Comparison of ENCODE assay signal across 8 cellular contexts in genomic region chrX:151151668-151152267, GRCh38. TPM values are rescaled to one million over a fixed set of nuclear protein-coding genes. Genes with fewer than 3 reads are reported as not detected.
A peak's percentile ranks its signal among the peaks of the same experiment; 100 is the strongest.
DNase-seq lines count a peak whose midpoint lies in the region; ATAC-seq and TF ChIP-seq lines count a peak whose summit lies in the region.

No MANE protein-coding gene starts in this region.

- peak; percentile 9 for DNase-seq in activated naive CD4-positive, alpha-beta T cell treated with Interleukin-2 at 50 U/mL for 16 hours
- no peak for DNase-seq in activated naive CD4-positive, alpha-beta T cell treated with anti-CD3 and anti-CD28 coated beads, Interleukin-2, amount 50 U/mL, for 16 hours
- DNase-seq in H9 (peak; percentile 35), NCI-H146 treated with DMSO at 0.1 percent for 48 hours (lab: John Stamatoyannopoulos, UW; ENCODE audit: unreplicated experiment) (peak; percentile 2), UCSD-AML1 (lab: John Stamatoyannopoulos, UW; ENCODE audit: unreplicated experiment) (peak; percentile 22), endothelial cell (ENCODE audit: low spot score) (no peak), T-helper 9 cell (no peak)
- peak in 7 of 10 donors; percentile 1 to 62 (median 42) for DNase-seq in naive thymus-derived CD8-positive, alpha-beta T cell

- H4K8ac ChIP-seq in H9 (replicated peaks; ENCODE audit: insufficient read length, low read depth, low read length), result no peak overlapping the region

- no peak overlapping the region for H3T11ph ChIP-seq in H9 (ENCODE audit: low read length)

- no peak overlapping the region for H3K14ac ChIP-seq in H9 (ENCODE audit: insufficient read depth, low read length)

- H3K27me3 Mint-ChIP-seq in H9 (ENCODE audit: low read depth) (peaks cover 70% of the 10 kb centered on the region), endothelial cell (ENCODE audit: unreplicated experiment) (no peaks in the 10 kb centered on the region)
- peaks cover 6 to 26% (median 12%) of the 10 kb centered on the region in 5 donors for H3K27me3 Mint-ChIP-seq in naive thymus-derived CD8-positive, alpha-beta T cell

- no peak overlapping the region for H3K23ac ChIP-seq in H9 (ENCODE audit: insufficient read length, low read depth, low read length)

- no peak overlapping the region for H2BK20ac ChIP-seq in H9 (ENCODE audit: low read depth, low read length, poor library complexity, severe bottlenecking)

- no peak overlapping the region for H3K9ac ChIP-seq in H9 (ENCODE audit: extremely low read depth, insufficient read length, low read length)

- TF ChIP-seq CTCF in H9 (conservative IDR thresholded peaks at IDR 0.05) (peak; percentile 81), endothelial cell (IDR thresholded peaks at IDR 0.05; ENCODE audit: unreplicated experiment) (peak; percentile 69)

- no peaks in the 10 kb centered on the region for H3K79me1 ChIP-seq in H9 (ENCODE audit: insufficient read depth, low read depth, low read length, poor library complexity, severe bottlenecking)

- H3K23me2 ChIP-seq in H9 (ENCODE audit: insufficient read length, low read depth, low read length, poor library complexity, severe bottlenecking), result no peaks in the 10 kb centered on the region

- no peak overlapping the region for H2AK5ac ChIP-seq in H9 (ENCODE audit: insufficient read length, low read length)

- H3K27ac Mint-ChIP-seq in H9 (no peak overlapping the region), endothelial cell (ENCODE audit: unreplicated experiment) (no peak overlapping the region)
- peak overlapping the region in 1 of 10 donors; percentile 29 for H3K27ac Mint-ChIP-seq in naive thymus-derived CD8-positive, alpha-beta T cell

- H2BK5ac ChIP-seq in H9 (ENCODE audit: insufficient read length, low read length), result no peak overlapping the region

- H4K5ac ChIP-seq in H9 (ENCODE audit: insufficient read length, low read depth, low read length), result no peak overlapping the region

- H2BK12ac ChIP-seq in H9 (ENCODE audit: insufficient read length, low read depth, low read length), result no peak overlapping the region

- H3K9me3 ChIP-seq in H9 (ENCODE audit: control insufficient read depth, low read depth, low read length), result peaks cover 15% of the 10 kb centered on the region

- no peak overlapping the region for H3K27ac ChIP-seq in H9 (ENCODE audit: insufficient read length, low read depth, low read length)

- no peak overlapping the region for H2BK15ac ChIP-seq in H9 (ENCODE audit: low read depth, low read length)

- H3K4me1 Mint-ChIP-seq in H9, result peaks cover 13 to 16% of the 10 kb centered on the region in 2 experiments
- no peaks in the 10 kb centered on the region for H3K4me1 Mint-ChIP-seq in endothelial cell (ENCODE audit: unreplicated experiment)
- H3K4me1 Mint-ChIP-seq in naive thymus-derived CD8-positive, alpha-beta T cell, result no peaks in the 10 kb centered on the region

- peaks cover 2% of the 10 kb centered on the region; the same call in 1 of the 2 replicates for H3K4me1 ChIP-seq in H9 (ENCODE audit: insufficient read depth, low read length)

- no peak overlapping the region for H3K4ac ChIP-seq in H9 (ENCODE audit: low read depth, low read length)

- no peak overlapping the region for H4K91ac ChIP-seq in H9 (ENCODE audit: insufficient read length, low read depth, low read length)

- peaks cover 73 to 81% of the 10 kb centered on the region in 2 experiments for H3K9me3 Mint-ChIP-seq in H9
- H3K9me3 Mint-ChIP-seq in endothelial cell (ENCODE audit: unreplicated experiment), result no peaks in the 10 kb centered on the region
- no peaks in the 10 kb centered on the region for H3K9me3 Mint-ChIP-seq in naive thymus-derived CD8-positive, alpha-beta T cell

- WGBS in H9 (ENCODE audit: extremely low coverage, insufficient read length, low lambda C conversion rate), result no CpG with 5 or more reads among the region's 8 CpGs

- no peak overlapping the region for H2AFZ ChIP-seq in H9 (ENCODE audit: low read length)

- no peak overlapping the region for H2BK120ac ChIP-seq in H9 (ENCODE audit: low read depth, low read length, poor library complexity, severe bottlenecking)

- H3K4me3 Mint-ChIP-seq in H9 (no peak overlapping the region), endothelial cell (ENCODE audit: unreplicated experiment) (no peak overlapping the region)
- H3K4me3 Mint-ChIP-seq in naive thymus-derived CD8-positive, alpha-beta T cell, result no peak overlapping the region

- H3K18ac ChIP-seq in H9 (ENCODE audit: insufficient read length, low read depth, low read length), result no peak overlapping the region

- no peaks in the 10 kb centered on the region for H3K79me2 ChIP-seq in H9 (ENCODE audit: insufficient read depth, low read length)

- ATAC-seq in naive thymus-derived CD8-positive, alpha-beta T cell, result no peak

- no peak overlapping the region for H3K4me2 ChIP-seq in H9 (ENCODE audit: insufficient read depth, insufficient read length, low read length)

- H3K56ac ChIP-seq in H9 (ENCODE audit: insufficient read length, low read depth, low read length), result no peak overlapping the region

- H3K27me3 ChIP-seq in H9 (ENCODE audit: insufficient read depth, low read length), result peaks cover 2% of the 10 kb centered on the region; the same call in 1 of the 2 replicates

- POLR2A ChIA-PET in naive thymus-derived CD8-positive, alpha-beta T cell (lab: Charles Lee), result no interaction called here

- H4K20me1 ChIP-seq in H9 (ENCODE audit: control insufficient read depth, insufficient read depth, insufficient read length), result no peaks in the 10 kb centered on the region

- H3K36me3 Mint-ChIP-seq in H9 (ENCODE audit: insufficient read depth in 1 of 3, low read depth in 3 of 3), result peaks cover 0 to 2% (median 0%) of the 10 kb centered on the region in 3 experiments; a peak in 1 of 7 replicates
- no peaks in the 10 kb centered on the region for H3K36me3 Mint-ChIP-seq in endothelial cell (ENCODE audit: low read depth, unreplicated experiment)
- H3K36me3 Mint-ChIP-seq in naive thymus-derived CD8-positive, alpha-beta T cell, result no peaks in the 10 kb centered on the region

RNA-seq across cellular contexts. Expression of gene GPR50, which starts 24.6 kb away (rescaled TPM):
- total RNA-seq in H9 (2021), result 11.9 and 12.2 TPM in 2 replicates
- total RNA-seq in endothelial cell (ENCODE audit: unreplicated experiment), result 1.1 TPM
- not detected for total RNA-seq in naive thymus-derived CD8-positive, alpha-beta T cell
- polyA plus RNA-seq in naive thymus-derived CD8-positive, alpha-beta T cell, result not detected

Comparison
In these comparisons a context has a peak if more than half of its experiments do, and no peak if none do; other contexts are left out.
1. DNase-seq: peak in activated naive CD4-positive, alpha-beta T cell treated with Interleukin-2 at 50 U/mL for 16 hours (single experiment), H9 (single experiment), NCI-H146 treated with DMSO at 0.1 percent for 48 hours (single experiment), UCSD-AML1 (single experiment) and naive thymus-derived CD8-positive, alpha-beta T cell (7 of 10); none in activated naive CD4-positive, alpha-beta T cell treated with anti-CD3 and anti-CD28 coated beads, Interleukin-2, amount 50 U/mL, for 16 hours (single experiment), endothelial cell (single experiment) and T-helper 9 cell (single experiment).